Comparison of ENCODE assay signal across 5 cellular contexts in the genomic region with DNA sequence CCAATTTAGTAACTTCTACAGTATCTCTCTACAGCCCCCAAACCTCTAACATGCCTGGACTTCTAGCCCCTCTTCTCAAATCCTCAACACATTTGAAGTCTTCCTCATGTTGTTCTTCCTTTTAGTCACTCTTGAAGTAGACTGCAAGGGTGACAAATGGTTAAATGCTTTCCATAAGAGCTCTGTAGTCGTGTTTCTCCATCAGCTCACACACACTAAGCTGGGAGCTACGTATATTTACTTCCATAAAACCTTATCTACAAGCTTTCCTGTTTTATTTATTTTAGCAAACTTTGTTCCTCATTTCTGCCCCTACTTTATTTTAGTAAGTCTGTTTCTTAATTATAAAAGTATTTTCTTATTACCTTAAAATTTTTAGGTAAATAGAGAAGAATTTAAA. TPM values are rescaled to one million over a fixed set of nuclear protein-coding genes. Genes with fewer than 3 reads are reported as not detected.
"Had no signal": no experiment of that assay in that cellular context is flagged by ENCODE, and none has a peak within 500 bp of the region (broad histone marks: within the 10 kb centered on the region; RNA-seq: fewer than 3 reads in every experiment).

No MANE protein-coding gene starts in this region.

RNA-seq across cellular contexts. Expression of gene NUDT4B, which starts 19.0 kb away (rescaled TPM):
- total RNA-seq: activated CD8-positive, alpha-beta T cell treated with anti-CD3 and anti-CD28 coated beads, Interleukin-2, amount 10 ng/mL, durations not matched to agents 7 days and 5 days; activated naive CD4-positive, alpha-beta T cell treated with anti-CD3 and anti-CD28 coated beads for 36 hours; endothelial cell of umbilical vein; T-helper 17 cell had no signal
- polyA plus RNA-seq: cardiac muscle cell had no signal
